15 cellular contexts compared by ENCODE assay signal in genomic region chr11:129457321-129457720, GRCh38.
DNase-seq lines count a peak whose midpoint lies in the region; ATAC-seq and TF ChIP-seq lines count a peak whose summit lies in the region.
"Had no signal": no experiment of that assay in that cellular context is flagged by ENCODE, and none has a peak within 500 bp of the region (broad histone marks: within the 10 kb centered on the region; RNA-seq: fewer than 3 reads in every experiment).

No MANE protein-coding gene starts in this region.

- CTCF ChIA-PET in HEK293T (lab: Yijun Ruan, JAX): no interaction called here

- H3K4me2 ChIP-seq in mesenchymal stem cell (ENCODE audit: low read length, poor library complexity, severe bottlenecking): no peak overlapping the region

- no peaks in the 10 kb centered on the region for H3K79me1 ChIP-seq in mesenchymal stem cell (replicated peaks; ENCODE audit: low read length, poor library complexity, severe bottlenecking)

- H3K27me3 ChIP-seq in RWPE2 (ENCODE audit: insufficient read depth, poor library complexity, severe bottlenecking) (no peaks in the 10 kb centered on the region), mesenchymal stem cell (ENCODE audit: control insufficient read depth in 1 of 2, insufficient read depth in 1 of 2, low read length in 2 of 2) (no peaks in the 10 kb centered on the region)
- H3K27me3 ChIP-seq: MG63 had no signal

- intact Hi-C loops in posterior vena cava (cut with DNase I): no loop called here

- 37% methylated on average over 5 of the region's 6 CpGs for WGBS in mesenchymal stem cell

- H3K4me1 ChIP-seq in RWPE2 (ENCODE audit: insufficient read depth, poor library complexity, severe bottlenecking) (peaks cover 23% of the 10 kb centered on the region), mesenchymal stem cell (ENCODE audit: control insufficient read depth, insufficient read depth, low read depth, low read length) (no peaks in the 10 kb centered on the region)

- H3K4ac ChIP-seq in mesenchymal stem cell (ENCODE audit: low read depth in 1 of 2, low read length in 2 of 2): no peak overlapping the region

- H3K9me3 ChIP-seq in RWPE2 (ENCODE audit: severe bottlenecking) (no peaks in the 10 kb centered on the region), mesenchymal stem cell (ENCODE audit: control insufficient read depth, low read length) (no peaks in the 10 kb centered on the region)
- H3K9me3 ChIP-seq: MG63 had no signal

- TF ChIP-seq CTCF in RWPE2 (IDR thresholded peaks at IDR 0.05; ENCODE audit: poor library complexity, severe bottlenecking): no peak

- H2AFZ ChIP-seq in mesenchymal stem cell (ENCODE audit: low read depth, low read length): no peak overlapping the region

- H2BK120ac ChIP-seq in mesenchymal stem cell (ENCODE audit: low read depth, low read length): no peak overlapping the region

- no peak overlapping the region for H3K9ac ChIP-seq in mesenchymal stem cell (ENCODE audit: low read length)

- no peak overlapping the region for H3K23ac ChIP-seq in mesenchymal stem cell (ENCODE audit: low read length in 2 of 2)

- H3K14ac ChIP-seq in mesenchymal stem cell (ENCODE audit: low read length in 2 of 2): no peak overlapping the region

- H4K91ac ChIP-seq in mesenchymal stem cell (ENCODE audit: low read length): no peak overlapping the region

- POLR2A ChIA-PET in HEK293T (lab: Yijun Ruan, JAX): no interaction called here

- no peak overlapping the region for H3K18ac ChIP-seq in mesenchymal stem cell (ENCODE audit: low read depth in 1 of 2, low read length in 2 of 2)

- H2BK12ac ChIP-seq in mesenchymal stem cell (ENCODE audit: low read length in 2 of 2): no peak overlapping the region

- no peak for ATAC-seq in RWPE2 (ENCODE audit: low read depth)
- ATAC-seq: sciatic nerve had no signal

- H4K8ac ChIP-seq in mesenchymal stem cell (ENCODE audit: low read length): no peak overlapping the region

- no peak overlapping the region for H2AK5ac ChIP-seq in mesenchymal stem cell (ENCODE audit: low read length, severe bottlenecking)

- H3K36me3 ChIP-seq in RWPE2 (ENCODE audit: low read depth) (no peaks in the 10 kb centered on the region), mesenchymal stem cell (ENCODE audit: control insufficient read depth in 1 of 2, insufficient read depth in 2 of 2, low read depth in 1 of 2, low read length in 2 of 2) (no peaks in the 10 kb centered on the region)
- H3K36me3 ChIP-seq: MG63 had no signal

- DNase-seq in COLO668 (lab: John Stamatoyannopoulos, UW; ENCODE audit: unreplicated experiment) (peak; percentile 36), HEK293T (ENCODE audit: extremely low spot score) (no peak), RWPE2 (ENCODE audit: low spot score) (no peak), medulla oblongata (ENCODE audit: extremely low spot score) (peak; percentile 42), GM19240 (ENCODE audit: insufficient read length, low spot score) (no peak), posterior vena cava (ENCODE audit: low spot score) (no peak), NCI-H524 (lab: John Stamatoyannopoulos, UW) (no peak), mesenchymal stem cell (no peak)
- DNase-seq: activated CD4-positive, CD25-positive, alpha-beta regulatory T cell; activated naive CD4-positive, alpha-beta T cell treated with anti-CD3 and anti-CD28 coated beads, Interleukin-2, amount 50 U/mL, for 16 hours; MG63; NCI-H446; stimulated activated CD4-positive, alpha-beta T cell treated with anti-CD3 and anti-CD28 coated beads, Interleukin-4, amount 100 ng/mL, for 24 hours; SW 1271 had no signal

- no peak overlapping the region for H2BK15ac ChIP-seq in mesenchymal stem cell (ENCODE audit: low read depth, poor library complexity, severe bottlenecking)

- H3K27ac ChIP-seq in RWPE2 (ENCODE audit: poor library complexity, severe bottlenecking) (peak overlapping the region; percentile 90), mesenchymal stem cell (ENCODE audit: low read length, poor library complexity, severe bottlenecking) (no peak overlapping the region)

- H3K4me3 ChIP-seq in RWPE2 (ENCODE audit: severe bottlenecking) (no peak overlapping the region), mesenchymal stem cell (ENCODE audit: insufficient read depth in 1 of 2, low read depth in 1 of 2, low read length in 2 of 2) (no peak overlapping the region)
- H3K4me3 ChIP-seq: MG63 had no signal

- H2BK5ac ChIP-seq in mesenchymal stem cell (ENCODE audit: low read depth, low read length, poor library complexity, severe bottlenecking): no peak overlapping the region

TF ChIP-seq in HEK293T, 16 proteins besides CTCF, POLR2A, EP300 and RAD21:
- TF ChIP-seq L3MBTL2 (conservative IDR thresholded peaks at IDR 0.05) (peak; percentile 20; the same call in 1 of the 2 replicates), SP1 (IDR thresholded peaks at IDR 0.05) (no peak)

Comparison
In these comparisons a context has a peak if more than half of its experiments do, and no peak if none do; other contexts are left out.
1. DNase-seq: peak in COLO668 (single experiment) and medulla oblongata (single experiment); none in HEK293T (single experiment), RWPE2 (single experiment), GM19240 (single experiment), posterior vena cava (single experiment), NCI-H524 (0 of 2) and mesenchymal stem cell (single experiment).